Comparison of ENCODE assay signal across 21 cellular contexts in genomic region chr17:28141333-28141732, GRCh38.
DNase-seq lines count a peak whose midpoint lies in the region; ATAC-seq, FAIRE-seq and TF ChIP-seq lines count a peak whose summit lies in the region.
"Had no signal": no experiment of that assay in that cellular context is flagged by ENCODE, and none has a peak within 500 bp of the region (broad histone marks: within the 10 kb centered on the region; RNA-seq: fewer than 3 reads in every experiment).

No MANE protein-coding gene starts in this region.

- H3K9me3 ChIP-seq in endocrine pancreas (ENCODE audit: control insufficient read depth, low read length) = no peaks in the 10 kb centered on the region
- H3K9me3 ChIP-seq: Caco-2 had no signal

- peaks cover 12% of the 10 kb centered on the region for H3K4me1 ChIP-seq in endocrine pancreas (ENCODE audit: control insufficient read depth, insufficient read depth, low read length)
- H3K4me1 ChIP-seq: Caco-2 had no signal

- peak overlapping the region; percentile 14 for H3K4me3 ChIP-seq in endocrine pancreas (ENCODE audit: control insufficient read depth, insufficient read depth, low read length)
- H3K4me3 ChIP-seq: GM23248, K562 had no signal

- in situ Hi-C loops in ACHN (cut with HindIII; ENCODE audit: low pct_ligation_motif_present, low pct_unique_long_range_greater_than_20kb, low sequenced_read_pairs) = no loop called here

- H3K4me1 Mint-ChIP-seq in T-cell = no peaks in the 10 kb centered on the region

- H3K27me3 ChIP-seq in endocrine pancreas (ENCODE audit: control insufficient read depth, insufficient read depth, low read length) = no peaks in the 10 kb centered on the region

- no peak overlapping the region for H3K27ac Mint-ChIP-seq in T-cell
- H3K27ac Mint-ChIP-seq: CD4-positive, alpha-beta T cell had no signal

- H3K9me3 Mint-ChIP-seq in T-cell = no peaks in the 10 kb centered on the region
- H3K9me3 Mint-ChIP-seq: CD4-positive, alpha-beta T cell had no signal

- CTCF ChIA-PET in T-cell (lab: Charles Lee) = interaction anchor here in 1 of 2 donors (0.7 to 1.0 kb wide), 2 partner anchors 66 to 336 kb away, joined by 3 read pairs; no protein-coding TSS in a partner anchor

- H3K27me3 Mint-ChIP-seq in T-cell = no peaks in the 10 kb centered on the region
- H3K27me3 Mint-ChIP-seq: CD4-positive, alpha-beta T cell had no signal

- POLR2A ChIA-PET in T-cell (lab: Charles Lee) = no interaction called here

- H3K27ac ChIP-seq in substantia nigra (ENCODE audit: low read depth, low read length, poor library complexity, severe bottlenecking) = peak overlapping the region; percentile 83
- H3K27ac ChIP-seq: GM23248 had no signal

- H3K4me3 Mint-ChIP-seq in T-cell = no peak overlapping the region
- H3K4me3 Mint-ChIP-seq: CD4-positive, alpha-beta T cell had no signal

- no peak for ATAC-seq in T-cell (replicated peaks in 1 of 4)
- ATAC-seq: K562, PC-3 had no signal

- DNase-seq in NCI-H2171 treated with DMSO at 0.1 percent for 48 hours (lab: John Stamatoyannopoulos, UW) (peak; percentile 23), NCI-H2171 (lab: John Stamatoyannopoulos, UW) (no peak), NCI-H2107 treated with DMSO at 0.1 percent for 48 hours (lab: John Stamatoyannopoulos, UW; ENCODE audit: unreplicated experiment) (peak; percentile 51), substantia nigra (lab: John Stamatoyannopoulos, UW) (no peak), ACHN (no peak), T-cell (no peak), D721Med (ENCODE audit: insufficient read length, low spot score) (no peak)
- DNase-seq: 8988T; Caco-2; CD4-positive, alpha-beta T cell; GM23248; HCEC 1CT; NCI-H1105 treated with DMSO at 0.1 percent for 48 hours; NCI-H226; NCI-H524; PC-3; RPMI8226; SIG-M5 had no signal

- no peaks in the 10 kb centered on the region for H3K36me3 ChIP-seq in endocrine pancreas (ENCODE audit: control insufficient read depth, insufficient read depth, low read length)

- no peak for FAIRE-seq in D721Med (lab: Jason Lieb, UNC)
- FAIRE-seq: GM12891, K562 had no signal

- peaks cover 27% of the 10 kb centered on the region for H3K36me3 Mint-ChIP-seq in T-cell

- TF ChIP-seq CTCF in D721Med (IDR thresholded peaks at IDR 0.05; ENCODE audit: insufficient read depth, missing control alignments) = no peak

- H3K9ac ChIP-seq in endocrine pancreas (ENCODE audit: control insufficient read depth, insufficient read depth, low read length) = no peak overlapping the region
- H3K9ac ChIP-seq: GM23248 had no signal

Comparison
In these comparisons a context has a peak if more than half of its experiments do, and no peak if none do; other contexts are left out.
1. DNase-seq: peak in NCI-H2171 treated with DMSO at 0.1 percent for 48 hours (single experiment) and NCI-H2107 treated with DMSO at 0.1 percent for 48 hours (single experiment); none in NCI-H2171 (single experiment), substantia nigra (0 of 49), ACHN (single experiment), T-cell (0 of 34) and D721Med (single experiment).